25 cellular contexts compared by ENCODE assay signal in genomic region chr7:95553939-95554338, GRCh38. TPM values are rescaled to one million over a fixed set of nuclear protein-coding genes. Genes with fewer than 3 reads are reported as not detected.
DNase-seq lines count a peak whose midpoint lies in the region; TF ChIP-seq lines count a peak whose summit lies in the region.
"Had no signal": no experiment of that assay in that cellular context is flagged by ENCODE, and none has a peak within 500 bp of the region (broad histone marks: within the 10 kb centered on the region; RNA-seq: fewer than 3 reads in every experiment).

No MANE protein-coding gene starts in this region.

- TF ChIP-seq RAD21 in liver (IDR thresholded peaks at IDR 0.05): no peak

- no peaks in the 10 kb centered on the region for H3K36me3 Mint-ChIP-seq in immature natural killer cell
- H3K36me3 Mint-ChIP-seq: CD8-positive, alpha-beta T cell had no signal

- no peaks in the 10 kb centered on the region for H3K79me2 ChIP-seq in parathyroid adenoma

- H3K9me3 ChIP-seq in liver (ENCODE audit: control insufficient read depth in 4 of 4, low read length in 3 of 4) (no peaks in the 10 kb centered on the region), parathyroid adenoma (ENCODE audit: control insufficient read depth, low read length) (no peaks in the 10 kb centered on the region), suprapubic skin (no peaks in the 10 kb centered on the region)
- H3K9me3 ChIP-seq: SJSA1 had no signal

- DNase-seq in HuH-7 (ENCODE audit: low spot score): peak; percentile 37
- DNase-seq in fibroblast of pulmonary artery (ENCODE audit: low read depth): peak; percentile 35
- DNase-seq in T-helper 1 cell: no peak
- no peak for DNase-seq in middle frontal gyrus (ENCODE audit: extremely low spot score, low spot score)
- DNase-seq in suprapubic skin (ENCODE audit: low spot score in 2 of 2): no peak
- no peak for DNase-seq in immature natural killer cell
- DNase-seq: CD8-positive, alpha-beta T cell; DMS79 treated with DMSO at 0.1 percent for 48 hours; GF-D8; HCEC 1CT; Karpas-422; NCI-H1105; NCI-H1436 treated with DMSO at 0.1 percent for 48 hours; NCI-H2029; NCI-H446 treated with DMSO at 0.1 percent for 48 hours; NCI-H526; PC-9; Right ventricle myocardium superior had no signal

- H3K27me3 ChIP-seq in liver (ENCODE audit: control insufficient read depth in 4 of 4, insufficient read depth in 4 of 4, low read length in 3 of 4): no peaks in the 10 kb centered on the region
- no peaks in the 10 kb centered on the region for H3K27me3 ChIP-seq in parathyroid adenoma (ENCODE audit: control insufficient read depth, insufficient read depth, low read length)
- no peaks in the 10 kb centered on the region for H3K27me3 ChIP-seq in suprapubic skin

- 28% methylated on average over 2 of the region's 2 CpGs for WGBS in liver
- 78% methylated on average over 2 of the region's 2 CpGs for WGBS in suprapubic skin

- H2AFZ ChIP-seq in parathyroid adenoma: peak overlapping the region; percentile 65
- H2AFZ ChIP-seq: PC-9 had no signal

- H3K4me3 ChIP-seq in fibroblast of pulmonary artery (replicated peaks; ENCODE audit: low read depth, low read length) (no peak overlapping the region), liver (ENCODE audit: low read depth in 1 of 3, low read length in 3 of 3) (no peak overlapping the region), parathyroid adenoma (ENCODE audit: low read depth, low read length) (no peak overlapping the region), suprapubic skin (no peak overlapping the region)
- H3K4me3 ChIP-seq: PC-9, SJSA1 had no signal

- H3K4me1 ChIP-seq in liver (ENCODE audit: control insufficient read depth in 4 of 4, insufficient read depth in 4 of 4, low read length in 3 of 4): peaks cover 23 to 49% (median 43%) of the 10 kb centered on the region in 4 donors
- peaks cover 40% of the 10 kb centered on the region for H3K4me1 ChIP-seq in parathyroid adenoma
- H3K4me1 ChIP-seq in suprapubic skin: peaks cover 27% of the 10 kb centered on the region
- H3K4me1 ChIP-seq: SJSA1 had no signal

- peaks cover 0 to 6% (median 2%) of the 10 kb centered on the region in 3 donors for H3K27me3 Mint-ChIP-seq in immature natural killer cell (ENCODE audit: low read depth in 3 of 3)

- no peak for TF ChIP-seq CTCF in fibroblast of pulmonary artery (IDR thresholded peaks at IDR 0.05; ENCODE audit: low read length, missing control alignments)
- TF ChIP-seq CTCF in liver (IDR thresholded peaks at IDR 0.05; ENCODE audit: low read depth, low read length, missing input control): no peak
- TF ChIP-seq CTCF in parathyroid adenoma (IDR thresholded peaks at IDR 0.05): no peak
- TF ChIP-seq CTCF in suprapubic skin (IDR thresholded peaks at IDR 0.05): no peak

- no peaks in the 10 kb centered on the region for H3K9me3 Mint-ChIP-seq in immature natural killer cell
- H3K9me3 Mint-ChIP-seq: CD8-positive, alpha-beta T cell had no signal

- H3K27ac ChIP-seq in liver (ENCODE audit: low read depth in 1 of 2, low read length in 2 of 2) (peak overlapping the region; percentile 58 to 81), parathyroid adenoma (peak overlapping the region; percentile 45), suprapubic skin (no peak overlapping the region)
- H3K27ac ChIP-seq: 22Rv1, C4-2B, PC-9, SJSA1 had no signal

- no peak overlapping the region for H3K27ac Mint-ChIP-seq in immature natural killer cell
- H3K27ac Mint-ChIP-seq: B cell; CD8-positive, alpha-beta T cell had no signal

- no peak overlapping the region for H3K4me3 Mint-ChIP-seq in immature natural killer cell
- H3K4me3 Mint-ChIP-seq: B cell; CD8-positive, alpha-beta T cell had no signal

- TF ChIP-seq POLR2A in suprapubic skin (IDR thresholded peaks at IDR 0.05): no peak

- H3K9ac ChIP-seq in liver (ENCODE audit: low read depth in 1 of 2, low read length in 2 of 2): no peak overlapping the region
- H3K9ac ChIP-seq in parathyroid adenoma: no peak overlapping the region

- no peak overlapping the region for H3K4me2 ChIP-seq in parathyroid adenoma (ENCODE audit: low read length)
- H3K4me2 ChIP-seq: PC-9 had no signal

- no peaks in the 10 kb centered on the region for H3K4me1 Mint-ChIP-seq in immature natural killer cell
- H3K4me1 Mint-ChIP-seq: B cell had no signal

- no peak for TF ChIP-seq EP300 in suprapubic skin (IDR thresholded peaks at IDR 0.05)

- H3K36me3 ChIP-seq in liver (ENCODE audit: control insufficient read depth in 4 of 4, insufficient read depth in 3 of 4, low read depth in 1 of 4, low read length in 3 of 4) (no peaks in the 10 kb centered on the region), parathyroid adenoma (ENCODE audit: control insufficient read depth, insufficient read depth, low read length) (no peaks in the 10 kb centered on the region), suprapubic skin (no peaks in the 10 kb centered on the region)
- H3K36me3 ChIP-seq: SJSA1 had no signal

TF ChIP-seq in liver, 16 proteins besides CTCF, POLR2A, EP300 and RAD21:
- TF ChIP-seq FOXA2 (IDR thresholded peaks at IDR 0.05): no peak
- TF ChIP-seq JUND (IDR thresholded peaks at IDR 0.05): peak in 1 of 2 donors; percentile 26
- peak; percentile 24 for TF ChIP-seq YY1 (IDR thresholded peaks at IDR 0.05)
- no peak for TF ChIP-seq EGR1 (IDR thresholded peaks at IDR 0.05; ENCODE audit: low read depth in 2 of 2)
- TF ChIP-seq REST (IDR thresholded peaks at IDR 0.05): no peak
- no peak for TF ChIP-seq GABPA (IDR thresholded peaks at IDR 0.05 in 1 of 2, conservative IDR thresholded peaks at IDR 0.05 in 1 of 2)
- no peak for TF ChIP-seq MAX (IDR thresholded peaks at IDR 0.05)
- peak in 1 of 2 donors; percentile 69 for TF ChIP-seq RXRA (IDR thresholded peaks at IDR 0.05)
- no peak for TF ChIP-seq ZBTB33 (IDR thresholded peaks at IDR 0.05)
- TF ChIP-seq HNF4G (IDR thresholded peaks at IDR 0.05): no peak
- TF ChIP-seq HNF4A (conservative IDR thresholded peaks at IDR 0.05): peak; percentile 69 to 71
- no peak for TF ChIP-seq TAF1 (conservative IDR thresholded peaks at IDR 0.05)
- TF ChIP-seq NR2F2 (IDR thresholded peaks at IDR 0.05): no peak
- TF ChIP-seq SP1 (IDR thresholded peaks at IDR 0.05): peak; percentile 52

RNA-seq across cellular contexts. Expression of gene PDK4, which starts 42.4 kb away (rescaled TPM):
- total RNA-seq in liver: 100 to 1,000 TPM in 1 of 2 donors, 1 to 10 TPM in 1; 6.3 to 116 TPM
- polyA plus RNA-seq in liver: 10 to 100 TPM; 31.0 to 69.1 TPM
- total RNA-seq in suprapubic skin: 100 to 1,000 TPM in 3 of 4 donors, 10 to 100 TPM in 1; 84.2 to 975 (median 104) TPM
- 1 to 10 TPM in 1 of 3 donors, under 1 TPM in 2; 0.21 to 2.5 (median 0.48) TPM for polyA plus RNA-seq in immature natural killer cell
- total RNA-seq: CD8-positive, alpha-beta T cell; SJSA1 had no signal
- polyA plus RNA-seq: H1 had no signal

Comparison
In these comparisons a context has a peak if more than half of its experiments do, and no peak if none do; other contexts are left out.
1. DNase-seq: peak in HuH-7 (single experiment) and fibroblast of pulmonary artery (single experiment); none in T-helper 1 cell (0 of 5), middle frontal gyrus (single experiment), suprapubic skin (0 of 2) and immature natural killer cell (0 of 3).